ENCODE assay signal across 17 cellular contexts in the genomic region with DNA sequence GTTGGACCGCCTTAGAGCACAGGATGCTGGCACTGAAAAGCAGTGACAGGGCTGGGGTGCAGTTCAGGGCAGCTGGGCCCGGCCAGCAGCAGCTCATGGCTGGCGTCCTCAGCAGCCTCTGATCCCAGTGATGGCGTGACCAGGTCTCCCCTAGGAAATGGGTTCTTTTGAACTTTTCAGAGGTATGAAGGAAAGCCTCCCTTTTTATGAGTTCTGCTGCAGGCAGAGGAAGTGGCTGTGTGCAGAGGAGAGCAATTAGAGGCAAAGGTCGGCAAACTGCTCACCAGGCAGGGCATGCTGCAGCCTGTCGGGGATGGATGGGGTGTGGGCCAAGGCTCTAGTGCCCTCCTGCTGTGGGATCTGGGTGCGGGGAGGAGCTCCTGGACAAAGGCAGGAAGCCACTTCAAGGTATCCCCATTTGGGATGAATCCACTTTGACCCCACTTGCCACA. TPM values are rescaled to one million over a fixed set of nuclear protein-coding genes. Genes with fewer than 3 reads are reported as not detected.
DNase-seq lines count a peak whose midpoint lies in the region; ATAC-seq and TF ChIP-seq lines count a peak whose summit lies in the region.
"Had no signal": no experiment of that assay in that cellular context is flagged by ENCODE, and none has a peak within 500 bp of the region (broad histone marks: within the 10 kb centered on the region; RNA-seq: fewer than 3 reads in every experiment).

No MANE protein-coding gene starts in this region.

- ATAC-seq in HG02981 (IDR thresholded peaks at IDR 0.05; ENCODE audit: unreplicated experiment) = no peak
- ATAC-seq: stimulated activated naive CD8-positive, alpha-beta T cell treated with anti-CD3 and anti-CD28 coated beads, Interleukin-15, amount 100 ng/mL, for 72 hours had no signal

- H3K9me3 Mint-ChIP-seq in MCF 10A (ENCODE audit: unreplicated experiment) (no peaks in the 10 kb centered on the region), chondrocyte (ENCODE audit: low read depth) (no peaks in the 10 kb centered on the region)
- H3K9me3 Mint-ChIP-seq: activated B cell treated with CpG ODN at 0.5 μM for 24 hours; activated naive CD4-positive, alpha-beta T cell treated with anti-CD3 and anti-CD28 coated beads for 36 hours; stimulated activated naive CD8-positive, alpha-beta T cell treated with anti-CD3 and anti-CD28 coated beads, Interleukin-15, amount 100 ng/mL, for 72 hours had no signal

- H3K9ac ChIP-seq in mucosa of rectum (ENCODE audit: low read depth in 1 of 2, low read length in 2 of 2) = peak overlapping the region; percentile 2 to 27

- H3K27me3 Mint-ChIP-seq in MCF 10A (ENCODE audit: insufficient read depth, unreplicated experiment) = no peaks in the 10 kb centered on the region
- H3K27me3 Mint-ChIP-seq in chondrocyte (ENCODE audit: low read depth) = peaks cover 26% of the 10 kb centered on the region
- H3K27me3 Mint-ChIP-seq: stimulated activated naive CD8-positive, alpha-beta T cell treated with anti-CD3 and anti-CD28 coated beads, Interleukin-15, amount 100 ng/mL, for 72 hours had no signal

- CTCF ChIA-PET in MCF 10A (lab: Yijun Ruan, JAX) = interaction anchor here (0.6 to 8.8 kb wide), 33 partner anchors 11 to 803 kb away, joined by 3 to 203 read pairs (median 4); partner anchors contain the start of gene RHOU

- DNase-seq in DMS79 (lab: John Stamatoyannopoulos, UW) (peak; percentile 23), NCI-H146 (lab: John Stamatoyannopoulos, UW) (peak; percentile 62), MCF 10A (ENCODE audit: unreplicated experiment) (peak; percentile 95), chondrocyte (ENCODE audit: low spot score) (no peak), NCI-H1930 (lab: John Stamatoyannopoulos, UW) (no peak), midbrain (lab: John Stamatoyannopoulos, UW) (no peak)
- DNase-seq: activated B cell treated with CpG ODN at 0.5 μM for 24 hours; activated CD8-positive, alpha-beta memory T cell treated with anti-CD3 and anti-CD28 coated beads, Interleukin-2, amount 50 U/mL, for 4 hours; activated naive CD4-positive, alpha-beta T cell treated with anti-CD3 and anti-CD28 coated beads for 36 hours; brain microvascular endothelial cell; foreskin fibroblast; NCI-H2081 treated with DMSO at 0.1 percent for 48 hours; stimulated activated naive CD8-positive, alpha-beta T cell treated with anti-CD3 and anti-CD28 coated beads, Interleukin-15, amount 100 ng/mL, for 72 hours; SW 1271 had no signal

- H3K4me1 Mint-ChIP-seq in MCF 10A (ENCODE audit: insufficient read depth, unreplicated experiment) (peaks cover 46% of the 10 kb centered on the region), chondrocyte (ENCODE audit: low read depth) (peaks cover 17% of the 10 kb centered on the region)

- H3K4me3 ChIP-seq in mucosa of rectum (ENCODE audit: low read length in 2 of 2) = no peak overlapping the region
- H3K4me3 ChIP-seq: skin epidermis had no signal

- H3K36me3 Mint-ChIP-seq in MCF 10A (ENCODE audit: insufficient read depth, unreplicated experiment) (no peaks in the 10 kb centered on the region), chondrocyte (ENCODE audit: low read depth) (no peaks in the 10 kb centered on the region)

- peaks cover 25 to 42% of the 10 kb centered on the region in 2 donors for H3K4me1 ChIP-seq in mucosa of rectum (ENCODE audit: control insufficient read depth in 2 of 2, insufficient read depth in 2 of 2, low read length in 2 of 2)

- BruUV-seq in MCF 10A (replicated peaks; lab: Mats Ljungman, UMichigan) = no TSS peak

- TF ChIP-seq CTCF in MCF 10A (IDR thresholded peaks at IDR 0.05; ENCODE audit: unreplicated experiment) (no peak), chondrocyte (IDR thresholded peaks at IDR 0.05) (no peak)

- no peaks in the 10 kb centered on the region for H3K36me3 ChIP-seq in mucosa of rectum (ENCODE audit: control insufficient read depth in 2 of 2, insufficient read depth in 2 of 2, low read length in 2 of 2)
- H3K36me3 ChIP-seq: brain microvascular endothelial cell had no signal

- no peaks in the 10 kb centered on the region for H3K9me3 ChIP-seq in mucosa of rectum (ENCODE audit: control insufficient read depth in 2 of 2, low read length in 2 of 2)

- intact Hi-C loops in MCF 10A (cut with micrococcal nuclease) = loop anchor here (2.0 to 10.0 kb wide), 4 partner anchors 163 to 391 kb away; no protein-coding TSS in a partner anchor

- H3K27ac Mint-ChIP-seq in MCF 10A (ENCODE audit: low read depth, unreplicated experiment) = no peak overlapping the region
- no peak overlapping the region for H3K27ac Mint-ChIP-seq in chondrocyte (ENCODE audit: unreplicated experiment)
- H3K27ac Mint-ChIP-seq: activated B cell treated with CpG ODN at 0.5 μM for 24 hours; activated naive CD4-positive, alpha-beta T cell treated with anti-CD3 and anti-CD28 coated beads for 36 hours; stimulated activated naive CD8-positive, alpha-beta T cell treated with anti-CD3 and anti-CD28 coated beads, Interleukin-15, amount 100 ng/mL, for 72 hours had no signal

- POLR2A ChIA-PET in MCF 10A (lab: Yijun Ruan, JAX) = interaction anchor here (0.5 to 10.2 kb wide), 25 partner anchors 12 to 537 kb away, joined by 3 to 126 read pairs (median 4); partner anchors contain the start of gene RAB4A

- peaks cover 0 to 3% of the 10 kb centered on the region in 2 donors for H3K27me3 ChIP-seq in mucosa of rectum (ENCODE audit: control insufficient read depth in 2 of 2, insufficient read depth in 2 of 2, low read length in 2 of 2)

- peak overlapping the region; percentile 67 to 68 for H3K27ac ChIP-seq in mucosa of rectum (ENCODE audit: low read depth in 2 of 2, low read length in 2 of 2)
- H3K27ac ChIP-seq: brain microvascular endothelial cell had no signal

- H3K4me3 Mint-ChIP-seq in MCF 10A (ENCODE audit: unreplicated experiment) = no peak overlapping the region
- no peak overlapping the region for H3K4me3 Mint-ChIP-seq in chondrocyte (ENCODE audit: unreplicated experiment)
- H3K4me3 Mint-ChIP-seq: activated B cell treated with CpG ODN at 0.5 μM for 24 hours; activated naive CD4-positive, alpha-beta T cell treated with anti-CD3 and anti-CD28 coated beads for 36 hours; stimulated activated naive CD8-positive, alpha-beta T cell treated with anti-CD3 and anti-CD28 coated beads, Interleukin-15, amount 100 ng/mL, for 72 hours had no signal

RNA-seq across cellular contexts. Expression of gene RAB4A, which starts 45.6 kb away (rescaled TPM):
- 87.4 and 88.6 TPM in 2 replicates for total RNA-seq in MCF 10A (2022)
- total RNA-seq in chondrocyte = 43.4 to 62.4 TPM (median 58.6 TPM) in 3 replicates

Comparison
In these comparisons a context has a peak if more than half of its experiments do, and no peak if none do; other contexts are left out.
1. DNase-seq: peak in DMS79 (single experiment), NCI-H146 (single experiment) and MCF 10A (single experiment); none in chondrocyte (single experiment), NCI-H1930 (0 of 2) and midbrain (single experiment).